ENCODE assay signal across 14 cellular contexts in genomic region chr11:75406338-75406777, GRCh38. TPM values are rescaled to one million over a fixed set of nuclear protein-coding genes. Genes with fewer than 3 reads are reported as not detected.
A peak's percentile ranks its signal among the peaks of the same experiment; 100 is the strongest.
DNase-seq lines count a peak whose midpoint lies in the region; ATAC-seq, FAIRE-seq and TF ChIP-seq lines count a peak whose summit lies in the region.
"Had no signal": no experiment of that assay in that cellular context is flagged by ENCODE, and none has a peak within 500 bp of the region (broad histone marks: within the 10 kb centered on the region; RNA-seq: fewer than 3 reads in every experiment).

No MANE protein-coding gene starts in this region.

- POLR2A ChIA-PET in K562 (lab: Yijun Ruan, JAX): interaction anchor here (0.7 to 2.6 kb wide), 7 partner anchors 8 to 698 kb away, joined by 3 to 11 read pairs (median 3); no protein-coding TSS in a partner anchor

- peak; percentile 91 for TF ChIP-seq EP300 in K562 (IDR thresholded peaks at IDR 0.05; ENCODE audit: low read length)

- intact Hi-C loops in K562 (cut with micrococcal nuclease) (no loop called here), prostate gland (cut with DNase I) (no loop called here)

- no peaks in the 10 kb centered on the region for H3K27me3 ChIP-seq in K562 (ENCODE audit: control insufficient read depth in 2 of 2, insufficient read depth in 2 of 2, low read length in 2 of 2)
- no peaks in the 10 kb centered on the region for H3K27me3 ChIP-seq in prostate gland (replicated peaks; ENCODE audit: insufficient read depth)
- H3K27me3 ChIP-seq: right lobe of liver had no signal

- peaks cover 67% of the 10 kb centered on the region for H3K79me2 ChIP-seq in K562 (ENCODE audit: control insufficient read depth, insufficient read depth, low read length)

- FAIRE-seq in K562 (lab: Jason Lieb, UNC): no peak
- FAIRE-seq: endometrium had no signal

- peaks cover 17 to 43% of the 10 kb centered on the region in 2 experiments; a peak in 3 of 5 replicates for H3K4me1 ChIP-seq in K562 (replicated peaks in 1 of 2; ENCODE audit: control insufficient read depth in 2 of 2, insufficient read depth in 2 of 2, low read length in 2 of 2)
- no peaks in the 10 kb centered on the region for H3K4me1 ChIP-seq in prostate gland (replicated peaks)

- H3K4me2 ChIP-seq in K562 (ENCODE audit: insufficient read depth, low read length): no peak overlapping the region

- 25% methylated on average over 1 of the region's 1 CpG for WGBS in K562 (ENCODE audit: insufficient coverage, low coverage, missing lambda C conversion rate)
- WGBS in prostate gland: 29% methylated on average over 1 of the region's 1 CpG

- H3K4me3 ChIP-seq in K562 (no peak overlapping the region), prostate gland (no peak overlapping the region)
- H3K4me3 ChIP-seq: right lobe of liver had no signal

- peak; percentile 25 to 29 for ATAC-seq in activated CD4-positive, CD25-positive, alpha-beta regulatory T cell treated with anti-CD3 and anti-CD28 coated beads, Interleukin-2, amount 50 U/mL, for 24 hours
- peak; percentile 58 for ATAC-seq in K562
- ATAC-seq: left lobe of liver had no signal

- no peak overlapping the region for H3K9ac ChIP-seq in K562 (ENCODE audit: insufficient read depth in 1 of 2, low read depth in 2 of 2, low read length in 2 of 2)

- H3K9me3 ChIP-seq in K562 (replicated peaks; ENCODE audit: control insufficient read depth, insufficient read depth, low read depth, low read length): no peaks in the 10 kb centered on the region
- H3K9me3 ChIP-seq in prostate gland: no peaks in the 10 kb centered on the region
- H3K9me3 ChIP-seq: right lobe of liver had no signal

- H2AFZ ChIP-seq in K562 (ENCODE audit: low read depth, low read length): no peak overlapping the region

- peaks cover 61% of the 10 kb centered on the region for H4K20me1 ChIP-seq in K562 (replicated peaks; ENCODE audit: control insufficient read depth, insufficient read depth, low read length)

- in situ Hi-C loops in K562 (cut with MboI): no loop called here

- TF ChIP-seq POLR2A in K562 (conservative IDR thresholded peaks at IDR 0.05) (peak; percentile 55), prostate gland (IDR thresholded peaks at IDR 0.05) (no peak)

- H3K27ac ChIP-seq in K562 (ENCODE audit: extremely low read depth, low read depth, low read length): peak overlapping the region; percentile 2; the same call in 2 of the 3 replicates
- H3K27ac ChIP-seq in prostate gland: no peak overlapping the region
- H3K27ac ChIP-seq: right lobe of liver had no signal

- TF ChIP-seq RAD21 in K562 (CRISPR knock-in tag; conservative IDR thresholded peaks at IDR 0.05 in 1 of 2, IDR thresholded peaks at IDR 0.05 in 1 of 2): no peak

- CTCF ChIA-PET in K562 (lab: Yijun Ruan, JAX; ENCODE audit: low intra/inter-chr PET ratio): interaction anchor here (0.5 kb wide), 1 partner anchor 59 kb away, joined by 3 read pairs; no protein-coding TSS in a partner anchor

- no TSS peak for BruUV-seq in K562 (replicated peaks; lab: Mats Ljungman, UMichigan)

- DNase-seq in activated CD4-positive, CD25-positive, alpha-beta regulatory T cell (lab: John Stamatoyannopoulos, UW): no peak
- DNase-seq in NCI-H2171 treated with DMSO at 0.1 percent for 48 hours (lab: John Stamatoyannopoulos, UW): peak; percentile 68
- peak; percentile 60 to 78 (median 71) for DNase-seq in K562 (ENCODE audit: extremely low read depth in 1 of 4, low spot score in 3 of 4)
- peak; percentile 31 for DNase-seq in myocyte (ENCODE audit: low read depth)
- DNase-seq in midbrain (lab: John Stamatoyannopoulos, UW): no peak
- DNase-seq in stimulated activated CD4-positive, alpha-beta T cell treated with anti-CD3 and anti-CD28 coated beads, Interleukin-12 subunit alpha, Interleukin-12 subunit beta, amount 100 ng/mL, for 4 hours: no peak
- no peak for DNase-seq in prostate gland (ENCODE audit: low spot score)
- DNase-seq: ACHN; NCI-H1092 treated with DMSO at 0.1 percent for 48 hours; right lobe of liver; stimulated activated CD8-positive, alpha-beta memory T cell treated with anti-CD3 and anti-CD28 coated beads, Interleukin-4, amount 100 ng/mL, for 48 hours had no signal

- TF ChIP-seq CTCF in K562 (IDR thresholded peaks at IDR 0.05 in 2 of 3, conservative IDR thresholded peaks at IDR 0.05 in 1 of 3; ENCODE audit: insufficient read depth in 2 of 3, low read depth in 1 of 3, low read length in 3 of 3) (no peak), prostate gland (IDR thresholded peaks at IDR 0.05) (no peak)

- H3K36me3 ChIP-seq in K562 (ENCODE audit: control insufficient read depth, insufficient read depth, low read length) (peaks cover 74% of the 10 kb centered on the region), prostate gland (peaks cover 8 to 11% of the 10 kb centered on the region in 2 donors)

- peaks cover 21% of the 10 kb centered on the region for H3K9me1 ChIP-seq in K562 (ENCODE audit: control insufficient read depth, insufficient read depth, low read length)

TF ChIP-seq in K562, 482 proteins besides CTCF, POLR2A, EP300 and RAD21 (continues in another document):
- TF ChIP-seq L3MBTL2 (IDR thresholded peaks at IDR 0.05): no peak; the same call in 1 of the 2 replicates
- no peak for TF ChIP-seq SPI1 (IDR thresholded peaks at IDR 0.05; ENCODE audit: borderline replicate concordance, low read depth, low read length)
- TF ChIP-seq ARNT (IDR thresholded peaks at IDR 0.05): peak in 1 of 2 experiments; percentile 54; a peak in 1 of 4 replicates
- no peak for TF ChIP-seq SNIP1 (IDR thresholded peaks at IDR 0.05; ENCODE audit: low read depth)

RNA-seq across cellular contexts. Expression of gene RPS3, which starts 7.0 kb away (rescaled TPM):
- 368 and 416 TPM in 2 replicates for total RNA-seq in K562 (2011; cell fraction: chromatin; rRNA removed; ENCODE audit: low replicate concordance)
- total RNA-seq in K562 (2011; cell fraction: nucleolus; rRNA removed): 577 and 735 TPM in 2 replicates
- 828 and 1,575 TPM in 2 replicates for total RNA-seq in K562 (2011; cell fraction: nucleoplasm; rRNA removed)
- total RNA-seq in K562 (2014; rRNA removed) (2,700 and 3,102 TPM in 2 replicates), K562 (2014; rRNA removed; fragmentation: Illumina TruSeq; extraction: Trizol) (3,530 and 3,738 TPM in 2 replicates), K562 (2015; rRNA removed; fragmentation: Illumina TruSeq; extraction: Trizol) (3,411 and 3,679 TPM in 2 replicates), K562 (2021) (3,592 and 3,622 TPM in 2 replicates), myocyte (652 and 822 TPM in 2 replicates), prostate gland (1,000 to 10,000 TPM in 1 of 2 donors, 100 to 1,000 TPM in 1; 890 to 1,636 TPM)
- polyA plus RNA-seq in K562 (2011; rRNA removed) (3,472 and 4,261 TPM in 2 replicates), K562 (2014; fragmentation: Illumina TruSeq; extraction: Trizol) (4,042 and 4,231 TPM in 2 replicates), K562 (2014; fragmentation: Nextera tagmentation; extraction: Ambion mirVana) (1,000 to 10,000 TPM; 5,693 to 5,771 TPM), K562 (2014; rRNA removed) (3,097 and 3,731 TPM in 2 replicates)
- 3,466 and 4,968 TPM in 2 replicates for polyA plus RNA-seq in K562 (2011; cell fraction: cytosol; rRNA removed)
- polyA plus RNA-seq in K562 (2011; cell fraction: nucleus; rRNA removed): 1,428 and 2,203 TPM in 2 replicates
- 4,980 and 5,479 TPM in 2 replicates for polyA plus RNA-seq in K562 (2012)
- 1,903 and 2,025 TPM in 2 replicates for polyA minus RNA-seq in K562 (2011; rRNA and poly(A)+ RNA removed)
- 774 and 918 TPM in 2 replicates for polyA minus RNA-seq in K562 (2011; cell fraction: cytosol; rRNA and poly(A)+ RNA removed)
- 197 and 395 TPM in 2 replicates for polyA minus RNA-seq in K562 (2011; cell fraction: nucleus; rRNA and poly(A)+ RNA removed)
- 1,922 TPM for polyA plus RNA-seq in myocyte (2012)

RNA-seq across cellular contexts. Expression of gene KLHL35, which starts 26.6 kb away (rescaled TPM):
- total RNA-seq in K562 (2011; cell fraction: chromatin; rRNA removed; ENCODE audit: low replicate concordance): not detected in 2 replicates
- total RNA-seq in K562 (2011; cell fraction: nucleolus; rRNA removed): not detected in 2 replicates
- total RNA-seq in K562 (2011; cell fraction: nucleoplasm; rRNA removed): not detected in 2 replicates
- total RNA-seq in K562 (2014; rRNA removed) (not detected in 2 replicates), K562 (2014; rRNA removed; fragmentation: Illumina TruSeq; extraction: Trizol) (not detected in 2 replicates), K562 (2015; rRNA removed; fragmentation: Illumina TruSeq; extraction: Trizol) (not detected in 2 replicates), K562 (2021) (not detected in 2 replicates), myocyte (2.6 and 4.6 TPM in 2 replicates), prostate gland (10 to 100 TPM in 1 of 2 donors, under 1 TPM in 1; 0.46 to 28.4 TPM)
- polyA plus RNA-seq in K562 (2011; rRNA removed) (not detected in 2 replicates), K562 (2014; fragmentation: Illumina TruSeq; extraction: Trizol) (not detected in 2 replicates), K562 (2014; fragmentation: Nextera tagmentation; extraction: Ambion mirVana) (not detected), K562 (2014; rRNA removed) (not detected in 2 replicates)
- not detected in 2 replicates for polyA plus RNA-seq in K562 (2011; cell fraction: cytosol; rRNA removed)
- polyA plus RNA-seq in K562 (2011; cell fraction: nucleus; rRNA removed): not detected in 2 replicates
- polyA plus RNA-seq in K562 (2012): 0.05 and 0.10 TPM in 2 replicates
- not detected in 2 replicates for polyA minus RNA-seq in K562 (2011; rRNA and poly(A)+ RNA removed)
- 1.5 TPM in 1 of 2 replicates, not detected in the other for polyA minus RNA-seq in K562 (2011; cell fraction: cytosol; rRNA and poly(A)+ RNA removed)
- not detected in 2 replicates for polyA minus RNA-seq in K562 (2011; cell fraction: nucleus; rRNA and poly(A)+ RNA removed)
- polyA plus RNA-seq in myocyte (2012): 5.6 TPM
- total RNA-seq: left lobe of liver had no signal

RNA-seq across cellular contexts. Expression of gene ARRB1, which starts 54.9 kb away (rescaled TPM):
- total RNA-seq in K562 (2011; cell fraction: chromatin; rRNA removed; ENCODE audit: low replicate concordance): 58.4 and 169 TPM in 2 replicates
- 93.3 and 107 TPM in 2 replicates for total RNA-seq in K562 (2011; cell fraction: nucleolus; rRNA removed)
- 70.8 and 73.7 TPM in 2 replicates for total RNA-seq in K562 (2011; cell fraction: nucleoplasm; rRNA removed)
- total RNA-seq in K562 (2014; rRNA removed): 21.8 and 27.6 TPM in 2 replicates
- 22.9 and 28.5 TPM in 2 replicates for total RNA-seq in K562 (2014; rRNA removed; fragmentation: Illumina TruSeq; extraction: Trizol)
- total RNA-seq in K562 (2015; rRNA removed; fragmentation: Illumina TruSeq; extraction: Trizol): 41.7 and 43.5 TPM in 2 replicates
- 43.6 and 45.4 TPM in 2 replicates for total RNA-seq in K562 (2021)
- 26.2 and 30.8 TPM in 2 replicates for polyA plus RNA-seq in K562 (2011; rRNA removed)
- 28.6 and 44.2 TPM in 2 replicates for polyA plus RNA-seq in K562 (2011; cell fraction: cytosol; rRNA removed)
- polyA plus RNA-seq in K562 (2011; cell fraction: nucleus; rRNA removed): 30.8 and 44.9 TPM in 2 replicates
- polyA plus RNA-seq in K562 (2012): 33.4 and 35.1 TPM in 2 replicates
- 35.6 and 38.4 TPM in 2 replicates for polyA plus RNA-seq in K562 (2014; fragmentation: Illumina TruSeq; extraction: Trizol)
- polyA plus RNA-seq in K562 (2014; fragmentation: Nextera tagmentation; extraction: Ambion mirVana): 10 to 100 TPM in 1 of 2 experiments, 1 to 10 TPM in 1; 6.6 to 13.1 TPM
- polyA plus RNA-seq in K562 (2014; rRNA removed): 24.2 and 30.6 TPM in 2 replicates
- polyA minus RNA-seq in K562 (2011; rRNA and poly(A)+ RNA removed): 80.3 and 121 TPM in 2 replicates
- 31.7 and 45.7 TPM in 2 replicates for polyA minus RNA-seq in K562 (2011; cell fraction: cytosol; rRNA and poly(A)+ RNA removed)
- polyA minus RNA-seq in K562 (2011; cell fraction: nucleus; rRNA and poly(A)+ RNA removed): 63.5 and 65.3 TPM in 2 replicates
- total RNA-seq in myocyte: 17.2 and 23.0 TPM in 2 replicates
- 20.9 TPM for polyA plus RNA-seq in myocyte (2012)
- total RNA-seq in prostate gland: 10 to 100 TPM; 31.9 to 64.7 TPM

Comparison
In these comparisons a context has a peak if more than half of its experiments do, and no peak if none do; other contexts are left out.
1. DNase-seq: peak in NCI-H2171 treated with DMSO at 0.1 percent for 48 hours (single experiment), K562 (4 of 4) and myocyte (single experiment); none in activated CD4-positive, CD25-positive, alpha-beta regulatory T cell (0 of 4), midbrain (single experiment), stimulated activated CD4-positive, alpha-beta T cell treated with anti-CD3 and anti-CD28 coated beads, Interleukin-12 subunit alpha, Interleukin-12 subunit beta, amount 100 ng/mL, for 4 hours (single experiment) and prostate gland (single experiment).